In genomic region chr10:4669585-4669984, GRCh38 we compare ENCODE assay signal across 23 cellular contexts.
"Had no signal": no experiment of that assay in that cellular context is flagged by ENCODE, and none has a peak within 500 bp of the region (broad histone marks: within the 10 kb centered on the region; RNA-seq: fewer than 3 reads in every experiment).

No MANE protein-coding gene starts in this region.

- H3K27me3 ChIP-seq: esophagus muscularis mucosa, gastroesophageal sphincter, right lobe of liver, tibial artery, upper lobe of right lung, vagina had no signal

- H3K27ac ChIP-seq: coronary artery, esophagus muscularis mucosa, parathyroid adenoma, prostate gland, right lobe of liver, spleen, tibial artery, upper lobe of right lung, vagina had no signal

- H3K79me2 ChIP-seq: parathyroid adenoma had no signal

- DNase-seq: effector memory CD4-positive, alpha-beta T cell; glutamatergic neuron; islet precursor cell; left colon; left ventricle myocardium superior; mesendoderm; naive B cell; nephron progenitor cell; right lobe of liver; spleen; stimulated activated CD4-positive, alpha-beta T cell treated with anti-CD3 and anti-CD28 coated beads, Interleukin-15, amount 100 ng/mL, for 24 hours; stimulated activated CD4-positive, alpha-beta T cell treated with anti-CD3 and anti-CD28 coated beads, Interleukin-1b, Interleukin-23, amount 100 ng/mL, for 48 hours; stimulated activated CD4-positive, alpha-beta T cell treated with anti-CD3 and anti-CD28 coated beads, Interleukin-4, amount 100 ng/mL, for 24 hours; tibial artery; upper lobe of right lung had no signal

- H3K9me3 ChIP-seq: esophagus muscularis mucosa, gastroesophageal sphincter, prostate gland, right lobe of liver, tibial artery, upper lobe of right lung, vagina had no signal

- H2AFZ ChIP-seq: parathyroid adenoma had no signal

- H3K4me1 ChIP-seq: parathyroid adenoma, prostate gland, spleen, upper lobe of right lung had no signal

- ATAC-seq: gastroesophageal sphincter; left colon; left ventricle myocardium superior; right lobe of liver; stimulated activated memory B cell treated with anti-CD40 and anti-IgM and Interleukin-4, amounts not matched to agents 10 μg/mL and 1 μg/mL and 100 μg/mL, for 72 hours; upper lobe of right lung had no signal

- H3K36me3 ChIP-seq: esophagus muscularis mucosa, gastroesophageal sphincter, prostate gland, right lobe of liver, spleen, tibial artery, upper lobe of right lung, vagina had no signal

- H3K4me3 ChIP-seq: coronary artery, esophagus muscularis mucosa, gastroesophageal sphincter, lung, prostate gland, right lobe of liver, spleen, tibial artery, upper lobe of right lung, vagina had no signal

- H3K9ac ChIP-seq: parathyroid adenoma had no signal
